In genomic region chr9:100492952-100493351, GRCh38 we compare ENCODE assay signal across 11 cellular contexts. TPM values are rescaled to one million over a fixed set of nuclear protein-coding genes. Genes with fewer than 3 reads are reported as not detected.
DNase-seq lines count a peak whose midpoint lies in the region; ATAC-seq and TF ChIP-seq lines count a peak whose summit lies in the region.
"Had no signal": no experiment of that assay in that cellular context is flagged by ENCODE, and none has a peak within 500 bp of the region (broad histone marks: within the 10 kb centered on the region; RNA-seq: fewer than 3 reads in every experiment).

No MANE protein-coding gene starts in this region.

- H3K27ac ChIP-seq in AG04450 (ENCODE audit: low read depth, low read length) (no peak overlapping the region), WERI-Rb-1 (no peak overlapping the region), cardiac muscle cell (peak overlapping the region; percentile 34), left lung (no peak overlapping the region)

- H3K27me3 ChIP-seq in AG04450 (ENCODE audit: control insufficient read depth, insufficient read depth, low read length) (no peaks in the 10 kb centered on the region), WERI-Rb-1 (ENCODE audit: insufficient read depth, low read depth, severe bottlenecking) (no peaks in the 10 kb centered on the region), cardiac muscle cell (no peaks in the 10 kb centered on the region), left lung (no peaks in the 10 kb centered on the region)

- DNase-seq in AG04450 (ENCODE audit: low read depth, low spot score) (no peak), HK-2 (ENCODE audit: unreplicated experiment) (peak; percentile 20), WERI-Rb-1 (no peak), cardiac muscle cell (ENCODE audit: low read depth in 1 of 2, low spot score in 1 of 2) (peak in 1 of 2 donors; percentile 63), left lung (no peak)
- DNase-seq in activated CD8-positive, alpha-beta memory T cell treated with anti-CD3 and anti-CD28 coated beads for 24 hours: no peak
- DNase-seq: activated T-cell treated with anti-CD3 and anti-CD28 coated beads, Interleukin-2, amount 50 U/mL, for 4 hours; effector memory CD8-positive, alpha-beta T cell; NCI-H2081 treated with DMSO at 0.1 percent for 48 hours had no signal

- CTCF ChIA-PET in AG04450 (lab: Charles Lee): interaction anchor here (0.9 to 1.2 kb wide), 3 partner anchors 13 to 168 kb away, joined by 3 to 5 read pairs (median 4); no protein-coding TSS in a partner anchor

- POLR2A ChIA-PET in AG04450 (lab: Yijun Ruan, JAX): interaction anchor here (0.6 kb wide), 1 partner anchor 64 kb away, joined by 3 read pairs; no protein-coding TSS in a partner anchor

- H3K9me3 ChIP-seq in AG04450 (ENCODE audit: control insufficient read depth, insufficient read depth, low read length) (no peaks in the 10 kb centered on the region), WERI-Rb-1 (ENCODE audit: severe bottlenecking) (no peaks in the 10 kb centered on the region), cardiac muscle cell (ENCODE audit: low read depth) (no peaks in the 10 kb centered on the region), left lung (no peaks in the 10 kb centered on the region)

- peaks cover 9% of the 10 kb centered on the region for H3K4me1 ChIP-seq in cardiac muscle cell (ENCODE audit: low read depth)
- no peaks in the 10 kb centered on the region for H3K4me1 ChIP-seq in left lung

- peak; percentile 21; the same call in 1 of the 2 replicates for TF ChIP-seq CTCF in AG04450 (IDR thresholded peaks at IDR 0.05; ENCODE audit: low read depth, low read length)
- 0 out of 2 replicates have a peak, but pooled peaks have one; percentile 5 for TF ChIP-seq CTCF in WERI-Rb-1 (IDR thresholded peaks at IDR 0.05; ENCODE audit: low read depth, low read length)
- peak; percentile 32 for TF ChIP-seq CTCF in cardiac muscle cell (IDR thresholded peaks at IDR 0.05; ENCODE audit: low read depth, low read length)
- no peak for TF ChIP-seq CTCF in left lung (IDR thresholded peaks at IDR 0.05)

- H3K4me3 ChIP-seq in AG04450 (ENCODE audit: low read depth, low read length): no peak overlapping the region
- H3K4me3 ChIP-seq in WERI-Rb-1 (ENCODE audit: low read depth, low read length): no peak overlapping the region
- H3K4me3 ChIP-seq in cardiac muscle cell: no peak overlapping the region
- H3K4me3 ChIP-seq in left lung: no peak overlapping the region

- H3K36me3 ChIP-seq in WERI-Rb-1 (no peaks in the 10 kb centered on the region), cardiac muscle cell (no peaks in the 10 kb centered on the region), left lung (no peaks in the 10 kb centered on the region)

- ATAC-seq in HG02759 (IDR thresholded peaks at IDR 0.05; ENCODE audit: unreplicated experiment) (no peak), left lung (no peak), GM21390 (IDR thresholded peaks at IDR 0.05; ENCODE audit: unreplicated experiment) (no peak)
- ATAC-seq: activated T-cell treated with anti-CD3 and anti-CD28 coated beads, Interleukin-2, amount 50 U/mL, for 4 hours; effector memory CD8-positive, alpha-beta T cell had no signal

- intact Hi-C loops in left lung (cut with DNase I): no loop called here

RNA-seq across cellular contexts. Expression of gene TMEFF1, which starts 20.0 kb away (rescaled TPM):
- polyA plus RNA-seq in AG04450 (2011; rRNA removed) (0.32 and 0.45 TPM in 2 replicates), cardiac muscle cell (22.3 and 33.0 TPM in 2 replicates)
- polyA minus RNA-seq in AG04450 (2011; rRNA and poly(A)+ RNA removed): 0.09 and 0.61 TPM in 2 replicates
- total RNA-seq in cardiac muscle cell (23.9 and 34.2 TPM in 2 replicates), left lung (under 1 TPM in 1 of 2 donors, not detected in 1; 0.58 TPM)

Comparison
In these comparisons a context has a peak if more than half of its experiments do, and no peak if none do; other contexts are left out.
1. CTCF ChIP-seq: peak in AG04450 (single experiment), WERI-Rb-1 (single experiment) and cardiac muscle cell (single experiment); none in left lung (0 of 2).
2. RNA of gene TMEFF1, which starts 20.0 kb away (total RNA-seq): 23.9 to 34.2 TPM in cardiac muscle cell; 0.58 TPM in left lung; every median in the first group is over 10 times any median in the second.